Comparison of ENCODE assay signal across 9 cellular contexts in the genomic region with DNA sequence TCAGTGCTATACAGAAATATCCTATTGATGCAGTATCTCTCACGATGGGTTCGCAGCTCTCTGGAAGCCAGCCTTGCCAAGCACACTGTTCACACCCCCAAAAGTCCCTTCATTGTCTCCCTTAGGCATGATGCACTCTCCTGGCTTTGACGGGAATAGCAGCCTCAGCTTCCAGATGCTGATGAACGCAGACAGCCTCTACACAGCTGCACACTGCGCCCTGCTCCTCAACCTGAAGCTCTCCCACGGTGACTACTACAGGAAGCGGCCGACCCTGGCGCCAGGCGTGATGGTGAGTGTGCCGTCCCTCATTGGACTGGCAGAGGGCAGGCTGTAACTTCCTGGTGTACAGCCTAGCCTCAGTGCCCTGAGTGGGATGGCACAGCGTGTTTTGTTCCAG.
DNase-seq lines count a peak whose midpoint lies in the region; ATAC-seq and TF ChIP-seq lines count a peak whose summit lies in the region.
"Had no signal": no experiment of that assay in that cellular context is flagged by ENCODE, and none has a peak within 500 bp of the region (broad histone marks: within the 10 kb centered on the region; RNA-seq: fewer than 3 reads in every experiment).

No MANE protein-coding gene starts in this region.

- TF ChIP-seq CTCF in brain (conservative IDR thresholded peaks at IDR 0.05), result peak; percentile 39 to 48

- no peaks in the 10 kb centered on the region for H3K4me1 Mint-ChIP-seq in stimulated activated naive CD8-positive, alpha-beta T cell treated with anti-CD3 and anti-CD28 coated beads, Interleukin-15, amount 100 ng/mL, for 72 hours
- no peaks in the 10 kb centered on the region for H3K4me1 Mint-ChIP-seq in brain

- no peaks in the 10 kb centered on the region for H3K27me3 Mint-ChIP-seq in stimulated activated naive CD8-positive, alpha-beta T cell treated with anti-CD3 and anti-CD28 coated beads, Interleukin-15, amount 100 ng/mL, for 72 hours
- H3K27me3 Mint-ChIP-seq in brain, result no peaks in the 10 kb centered on the region

- peak; percentile 32 for ATAC-seq in stimulated activated naive CD8-positive, alpha-beta T cell treated with anti-CD3 and anti-CD28 coated beads, Interleukin-15, amount 100 ng/mL, for 72 hours
- no peak for ATAC-seq in stimulated activated naive CD8-positive, alpha-beta T cell treated with anti-CD3 and anti-CD28 coated beads, Interleukin-15, Interleukin-2, amounts not matched to agents 100 U/mL and 50 U/mL, for 24 hours
- no peak for ATAC-seq in HG02571 (IDR thresholded peaks at IDR 0.05; ENCODE audit: unreplicated experiment)

- no peak for DNase-seq in stimulated activated naive CD8-positive, alpha-beta T cell treated with anti-CD3 and anti-CD28 coated beads, Interleukin-15, amount 100 ng/mL, for 72 hours
- DNase-seq in stimulated activated naive CD8-positive, alpha-beta T cell treated with anti-CD3 and anti-CD28 coated beads, Interleukin-15, Interleukin-2, amounts not matched to agents 100 U/mL and 50 U/mL, for 24 hours, result no peak
- peak; percentile 16 for DNase-seq in kidney glomerular epithelial cell (lab: John Stamatoyannopoulos, UW)
- DNase-seq in effector CD8-positive, alpha-beta T cell (lab: John Stamatoyannopoulos, UW), result no peak
- DNase-seq in stimulated activated CD4-positive, alpha-beta T cell treated with anti-CD3 and anti-CD28 coated beads, Interleukin-15, amount 100 ng/mL, for 24 hours, result no peak
- no peak for DNase-seq in activated CD8-positive, alpha-beta memory T cell treated with anti-CD3 and anti-CD28 coated beads, Interleukin-2, amount 50 U/mL, for 48 hours
- DNase-seq: activated naive CD4-positive, alpha-beta T cell had no signal

- peaks cover 32% of the 10 kb centered on the region for H3K36me3 Mint-ChIP-seq in brain

- H3K9me3 Mint-ChIP-seq in stimulated activated naive CD8-positive, alpha-beta T cell treated with anti-CD3 and anti-CD28 coated beads, Interleukin-15, amount 100 ng/mL, for 72 hours, result no peaks in the 10 kb centered on the region
- H3K9me3 Mint-ChIP-seq in brain, result no peaks in the 10 kb centered on the region

- H3K4me3 Mint-ChIP-seq in stimulated activated naive CD8-positive, alpha-beta T cell treated with anti-CD3 and anti-CD28 coated beads, Interleukin-15, amount 100 ng/mL, for 72 hours, result no peak overlapping the region
- H3K4me3 Mint-ChIP-seq in brain, result no peak overlapping the region

- no peak overlapping the region for H3K27ac Mint-ChIP-seq in stimulated activated naive CD8-positive, alpha-beta T cell treated with anti-CD3 and anti-CD28 coated beads, Interleukin-15, amount 100 ng/mL, for 72 hours
- no peak overlapping the region for H3K27ac Mint-ChIP-seq in brain
